ENCODE assay signal across 2 cellular contexts in genomic region chr6:43246301-43247114, GRCh38.
TF ChIP-seq lines count a peak whose summit lies in the region.

No MANE protein-coding gene starts in this region.

TF ChIP-seq in IMR-90, 13 proteins besides CTCF, POLR2A, EP300 and RAD21 (continued from another document):
- TF ChIP-seq MAFK (IDR thresholded peaks at IDR 0.05; ENCODE audit: low read depth, low read length) (no peak), MXI1 (IDR thresholded peaks at IDR 0.05; ENCODE audit: borderline replicate concordance, low read depth, low read length) (no peak)

TF ChIP-seq in WTC11, 78 proteins besides CTCF, POLR2A, EP300 and RAD21 (continued from another document and continues in another):
- TF ChIP-seq ARID4B (CRISPR knock-in tag; IDR thresholded peaks at IDR 0.05; ENCODE audit: borderline replicate concordance) (peak; percentile 81), NFE2L1 (CRISPR knock-in tag; IDR thresholded peaks at IDR 0.05) (no peak), MAX (CRISPR knock-in tag; IDR thresholded peaks at IDR 0.05) (peak; percentile 77), USF1 (CRISPR knock-in tag; IDR thresholded peaks at IDR 0.05) (peak; percentile 80; the same call in 1 of the 2 replicates), USF2 (CRISPR knock-in tag; IDR thresholded peaks at IDR 0.05) (peak; percentile 87), ZNF396 (CRISPR knock-in tag; IDR thresholded peaks at IDR 0.05; ENCODE audit: borderline replicate concordance) (no peak), JUN (CRISPR knock-in tag; IDR thresholded peaks at IDR 0.05) (no peak), TEAD4 (CRISPR knock-in tag; IDR thresholded peaks at IDR 0.05) (no peak), RELA (CRISPR knock-in tag; IDR thresholded peaks at IDR 0.05; ENCODE audit: borderline replicate concordance) (no peak), GABPB1 (CRISPR knock-in tag; IDR thresholded peaks at IDR 0.05) (no peak), AFF4 (CRISPR knock-in tag; IDR thresholded peaks at IDR 0.05; ENCODE audit: borderline replicate concordance) (no peak), CREM (CRISPR knock-in tag; IDR thresholded peaks at IDR 0.05) (0 out of 2 replicates have a peak, but pooled peaks have one; percentile 22), ZBTB43 (CRISPR knock-in tag; IDR thresholded peaks at IDR 0.05) (no peak), EMX1 (CRISPR knock-in tag; IDR thresholded peaks at IDR 0.05) (no peak), IRF2 (CRISPR knock-in tag; IDR thresholded peaks at IDR 0.05; ENCODE audit: borderline replicate concordance, low read depth) (no peak), AR (CRISPR knock-in tag; IDR thresholded peaks at IDR 0.05) (no peak), ZNF423 (CRISPR knock-in tag; IDR thresholded peaks at IDR 0.05) (no peak), ZNF138 (CRISPR knock-in tag; conservative IDR thresholded peaks at IDR 0.05) (no peak), MYBL2 (CRISPR knock-in tag; IDR thresholded peaks at IDR 0.05) (no peak), ZNF121 (CRISPR knock-in tag; IDR thresholded peaks at IDR 0.05) (no peak), ZNF532 (CRISPR knock-in tag; IDR thresholded peaks at IDR 0.05; ENCODE audit: borderline replicate concordance) (no peak), NFATC4 (CRISPR knock-in tag; IDR thresholded peaks at IDR 0.05) (no peak), E2F1 (CRISPR knock-in tag; IDR thresholded peaks at IDR 0.05) (no peak), CDX4 (CRISPR knock-in tag; IDR thresholded peaks at IDR 0.05; ENCODE audit: borderline replicate concordance) (no peak), ZNF219 (CRISPR knock-in tag; IDR thresholded peaks at IDR 0.05; ENCODE audit: borderline replicate concordance) (no peak), ZNF281 (CRISPR knock-in tag; IDR thresholded peaks at IDR 0.05) (peak; percentile 81; the same call in 1 of the 2 replicates)
